Comparison of ENCODE assay signal across 15 cellular contexts in the genomic region with DNA sequence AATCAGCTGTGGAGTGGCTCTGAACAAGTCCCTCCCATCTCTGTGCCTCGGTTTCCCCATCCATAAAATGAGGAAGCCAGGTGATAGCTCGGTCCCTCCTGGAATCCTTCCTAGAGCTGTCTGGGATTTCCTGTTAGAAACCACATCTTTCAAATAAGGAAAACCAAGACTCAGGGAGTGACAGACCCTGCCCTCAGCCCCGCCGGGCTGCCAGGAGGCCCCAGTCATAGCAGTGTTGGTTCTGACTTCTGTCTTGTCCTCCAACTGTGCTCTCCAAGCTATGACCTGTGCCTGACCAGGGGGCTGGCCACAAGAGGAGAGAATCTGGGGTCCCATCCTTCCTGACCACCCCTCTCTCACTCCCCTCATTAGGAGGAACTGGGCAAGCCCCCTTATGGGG. TPM values are rescaled to one million over a fixed set of nuclear protein-coding genes. Genes with fewer than 3 reads are reported as not detected.
DNase-seq lines count a peak whose midpoint lies in the region; ATAC-seq lines count a peak whose summit lies in the region.
"Had no signal": no experiment of that assay in that cellular context is flagged by ENCODE, and none has a peak within 500 bp of the region (broad histone marks: within the 10 kb centered on the region; RNA-seq: fewer than 3 reads in every experiment).

No MANE protein-coding gene starts in this region.

- H3K23ac ChIP-seq in trophoblast cell (ENCODE audit: low read length): no peak overlapping the region

- peak in 2 of 3 experiments; percentile 50 to 65 for DNase-seq in NCI-H1417 (lab: John Stamatoyannopoulos, UW)
- no peak for DNase-seq in NCI-H1417 treated with DMSO at 0.1 percent for 48 hours (lab: John Stamatoyannopoulos, UW)
- peak; percentile 76 for DNase-seq in SK-N-DZ (ENCODE audit: low spot score)
- no peak for DNase-seq in trophoblast cell
- DNase-seq in activated gamma-delta T cell (lab: John Stamatoyannopoulos, UW): no peak
- DNase-seq in NK-92 treated with Interleukin-12 subunit alpha and Interleukin-12 subunit beta, amount 100 ng/mL, for 24 hours (lab: John Stamatoyannopoulos, UW): no peak
- DNase-seq: activated CD4-positive, alpha-beta T cell treated with anti-CD3 and anti-CD28 coated beads, Interleukin-2, amount 10 ng/mL, durations not matched to agents 24 days and 14 days; activated naive CD4-positive, alpha-beta T cell treated with anti-CD3 and anti-CD28 coated beads, Interleukin-2, amount 50 U/mL, for 16 hours; DMS153; mammary epithelial cell; NCI-H526; T-helper 17 cell had no signal

- H3K4me3 ChIP-seq in iPS-18a (ENCODE audit: low read length): peak overlapping the region; percentile 28
- H3K4me3 ChIP-seq in trophoblast cell (ENCODE audit: low read depth, low read length): no peak overlapping the region

- H3K27ac ChIP-seq in iPS-18a (ENCODE audit: low read length) (no peak overlapping the region), trophoblast cell (ENCODE audit: low read depth, low read length) (peak overlapping the region; percentile 81)
- H3K27ac ChIP-seq: 22Rv1 had no signal

- peak overlapping the region; percentile 58 for H3K4me2 ChIP-seq in trophoblast cell (ENCODE audit: low read length)

- no peak overlapping the region for H4K8ac ChIP-seq in trophoblast cell (ENCODE audit: low read depth, low read length)

- H3K36me3 ChIP-seq in iPS-18a (ENCODE audit: control insufficient read depth, low read depth, low read length): no peaks in the 10 kb centered on the region
- H3K36me3 ChIP-seq in trophoblast cell (ENCODE audit: control insufficient read depth in 1 of 2, insufficient read depth in 2 of 2, low read length in 2 of 2): no peaks in the 10 kb centered on the region

- peak overlapping the region; percentile 39 for H2AK5ac ChIP-seq in trophoblast cell (ENCODE audit: low read length)

- H2BK120ac ChIP-seq in trophoblast cell (ENCODE audit: insufficient read depth, low read length, poor library complexity): peak overlapping the region; percentile 8

- peaks cover 2% of the 10 kb centered on the region for H3K79me2 ChIP-seq in trophoblast cell (ENCODE audit: control insufficient read depth, insufficient read depth, low read length, poor library complexity)

- H4K91ac ChIP-seq in trophoblast cell (ENCODE audit: low read depth, low read length): peak overlapping the region; percentile 25

- no peak for ATAC-seq in GM18498 (IDR thresholded peaks at IDR 0.05; ENCODE audit: unreplicated experiment)
- ATAC-seq: T-helper 17 cell had no signal

- no peak overlapping the region for H2BK12ac ChIP-seq in trophoblast cell (ENCODE audit: low read length)

- H3K4ac ChIP-seq in trophoblast cell (ENCODE audit: low read depth, low read length): no peak overlapping the region

- H3K18ac ChIP-seq in trophoblast cell (ENCODE audit: low read length): no peak overlapping the region

- no peak overlapping the region for H4K12ac ChIP-seq in trophoblast cell (ENCODE audit: low read depth, low read length)

- H3K9ac ChIP-seq in iPS-18a (ENCODE audit: low read length): no peak overlapping the region
- H3K9ac ChIP-seq in trophoblast cell (ENCODE audit: low read length): no peak overlapping the region

- no CpG with 5 or more reads among the region's 4 CpGs for WGBS in trophoblast cell (ENCODE audit: extremely low coverage, insufficient coverage, insufficient read length)

- no peak overlapping the region for H2AFZ ChIP-seq in trophoblast cell (ENCODE audit: insufficient read depth, low read length, poor library complexity)

- H3K4me1 ChIP-seq in iPS-18a (ENCODE audit: control insufficient read depth, low read depth, low read length) (no peaks in the 10 kb centered on the region), trophoblast cell (ENCODE audit: control insufficient read depth in 1 of 2, insufficient read depth in 2 of 2, low read length in 2 of 2) (peaks cover 11 to 13% of the 10 kb centered on the region in 2 experiments)

- peaks cover 10% of the 10 kb centered on the region for H3K79me1 ChIP-seq in trophoblast cell (ENCODE audit: low read length)

- peak overlapping the region; percentile 64 for H2BK5ac ChIP-seq in trophoblast cell (ENCODE audit: low read depth, low read length, poor library complexity)

- H3K9me3 ChIP-seq in iPS-18a (ENCODE audit: control insufficient read depth, low read depth, low read length) (no peaks in the 10 kb centered on the region), trophoblast cell (ENCODE audit: insufficient read depth, low read depth, low read length) (no peaks in the 10 kb centered on the region)

- peak overlapping the region; percentile 53 for H3K14ac ChIP-seq in trophoblast cell (ENCODE audit: low read length)

- H3K27me3 ChIP-seq in iPS-18a (ENCODE audit: control insufficient read depth, insufficient read depth, low read length) (peaks cover 47% of the 10 kb centered on the region), trophoblast cell (ENCODE audit: insufficient read depth, low read length) (peaks cover 8% of the 10 kb centered on the region)

RNA-seq across cellular contexts. Expression of a gene that starts 1.1 kb away (rescaled TPM):
- 210 and 265 TPM in 2 replicates for polyA plus RNA-seq in SK-N-DZ (2014; cell fraction: cytosol; rRNA removed)
- 520 and 595 TPM in 2 replicates for polyA plus RNA-seq in SK-N-DZ (2014; cell fraction: nucleus; rRNA removed)
- polyA plus RNA-seq in trophoblast cell (2013): 4.4 and 5.7 TPM in 2 replicates
- polyA plus RNA-seq: mammary epithelial cell had no signal

RNA-seq across cellular contexts. Expression of a gene that starts 24.2 kb away (rescaled TPM):
- 11.5 and 13.9 TPM in 2 replicates for polyA plus RNA-seq in SK-N-DZ (2014; cell fraction: cytosol; rRNA removed)
- 0.60 and 3.6 TPM in 2 replicates for polyA plus RNA-seq in SK-N-DZ (2014; cell fraction: nucleus; rRNA removed)
- polyA plus RNA-seq in trophoblast cell (2013): 0.89 and 1.2 TPM in 2 replicates
- polyA plus RNA-seq: mammary epithelial cell had no signal

RNA-seq across cellular contexts. Expression of a gene that starts 26.4 kb away (rescaled TPM):
- polyA plus RNA-seq in SK-N-DZ (2014; cell fraction: cytosol; rRNA removed): 127 and 150 TPM in 2 replicates
- polyA plus RNA-seq in SK-N-DZ (2014; cell fraction: nucleus; rRNA removed): 340 and 346 TPM in 2 replicates
- 8.7 TPM in 2 replicates for polyA plus RNA-seq in trophoblast cell (2013)

RNA-seq across cellular contexts. Expression of a gene that starts 31.1 kb away (rescaled TPM):
- 24.5 and 25.6 TPM in 2 replicates for polyA plus RNA-seq in SK-N-DZ (2014; cell fraction: cytosol; rRNA removed)
- 10.1 and 11.3 TPM in 2 replicates for polyA plus RNA-seq in SK-N-DZ (2014; cell fraction: nucleus; rRNA removed)
- 16.3 and 17.4 TPM in 2 replicates for polyA plus RNA-seq in trophoblast cell (2013)

RNA-seq across cellular contexts. Expression of a gene that starts 48.7 kb away (rescaled TPM):
- polyA plus RNA-seq in SK-N-DZ (2014; cell fraction: cytosol; rRNA removed): not detected in 2 replicates
- not detected in 2 replicates for polyA plus RNA-seq in SK-N-DZ (2014; cell fraction: nucleus; rRNA removed)
- polyA plus RNA-seq in trophoblast cell (2013): 1.3 and 1.4 TPM in 2 replicates

Comparison
In these comparisons a context has a peak if more than half of its experiments do, and no peak if none do; other contexts are left out.
1. DNase-seq: peak in NCI-H1417 (2 of 3) and SK-N-DZ (single experiment); none in NCI-H1417 treated with DMSO at 0.1 percent for 48 hours (single experiment), trophoblast cell (0 of 2), activated gamma-delta T cell (single experiment) and NK-92 treated with Interleukin-12 subunit alpha and Interleukin-12 subunit beta, amount 100 ng/mL, for 24 hours (single experiment).